Comparison of ENCODE assay signal across 4 cellular contexts in the genomic region with DNA sequence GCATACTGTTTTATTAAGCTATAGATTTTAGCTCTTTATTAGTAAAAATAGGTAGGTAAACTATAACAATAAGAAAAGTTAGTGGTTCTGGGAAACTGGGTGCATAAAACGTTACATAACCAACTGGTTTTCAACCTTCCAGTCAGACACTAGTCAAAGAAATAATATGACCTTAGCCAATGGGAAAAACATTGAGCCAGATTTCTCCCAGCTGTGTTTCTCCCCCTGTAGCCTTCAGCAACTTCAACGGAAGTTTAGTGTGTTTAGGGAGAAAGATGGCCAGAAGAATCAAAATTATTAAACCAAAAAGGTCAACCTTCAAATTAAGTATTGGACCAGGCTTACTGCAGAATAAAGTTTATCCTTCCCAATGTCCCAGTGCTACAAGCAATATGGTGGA.
"Had no signal": no experiment of that assay in that cellular context is flagged by ENCODE, and none has a peak within 500 bp of the region (broad histone marks: within the 10 kb centered on the region; RNA-seq: fewer than 3 reads in every experiment).

No MANE protein-coding gene starts in this region.

- DNase-seq: IMR-90 had no signal

- H3K27ac ChIP-seq: HL-60 had no signal

- H3K4me3 ChIP-seq: K562 had no signal

- ATAC-seq: HepG2, K562 had no signal
